ENCODE assay signal across 13 cellular contexts in the genomic region with DNA sequence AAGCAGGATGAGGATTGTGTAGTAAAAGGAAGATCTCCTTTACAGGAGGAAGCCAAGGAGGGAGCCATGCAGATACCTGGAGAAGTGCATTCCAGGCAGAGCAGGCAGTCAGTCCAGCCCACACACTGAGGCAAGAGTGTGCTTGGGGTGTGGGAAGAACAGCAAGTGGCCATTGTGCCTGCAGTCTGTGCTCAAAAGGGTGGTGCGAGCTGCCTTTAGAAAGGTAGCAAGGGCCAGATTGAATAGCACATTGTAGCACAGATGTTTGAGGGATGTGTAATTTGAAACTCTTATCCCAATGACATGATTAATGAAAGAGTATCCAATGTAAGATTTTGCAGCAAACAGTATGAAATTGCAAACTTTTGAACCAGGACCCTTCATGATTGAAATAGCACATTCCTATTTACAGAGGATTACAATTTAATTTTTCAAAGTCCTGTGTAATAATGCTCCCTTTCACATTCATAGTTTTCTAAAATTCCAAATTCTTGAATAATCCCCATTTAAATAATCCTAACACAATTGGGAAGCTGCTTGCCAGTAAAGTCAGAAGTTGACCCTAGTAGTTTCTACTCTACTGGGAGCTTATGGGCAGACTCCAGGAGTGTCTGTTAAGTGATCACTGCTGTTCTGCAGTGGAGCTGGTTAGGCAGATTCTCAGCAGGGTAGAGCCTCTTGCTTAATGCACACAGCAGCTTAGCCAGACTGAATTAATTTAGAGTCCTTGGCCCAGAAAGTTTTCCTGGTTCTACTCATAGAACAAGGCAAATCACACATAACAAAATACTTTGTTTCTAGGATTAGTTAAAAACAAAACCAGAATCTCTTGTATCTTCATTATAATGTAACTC.
DNase-seq lines count a peak whose midpoint lies in the region; ATAC-seq, FAIRE-seq and TF ChIP-seq lines count a peak whose summit lies in the region.
"Had no signal": no experiment of that assay in that cellular context is flagged by ENCODE, and none has a peak within 500 bp of the region (broad histone marks: within the 10 kb centered on the region; RNA-seq: fewer than 3 reads in every experiment).

No MANE protein-coding gene starts in this region.

- no peaks in the 10 kb centered on the region for H3K27me3 Mint-ChIP-seq in Caco-2 (ENCODE audit: insufficient read depth, unreplicated experiment)
- H3K27me3 Mint-ChIP-seq: activated CD4-positive, alpha-beta T cell treated with anti-CD3 and anti-CD28 coated beads, Interleukin-2, amount 10 ng/mL, durations not matched to agents 7 days and 5 days had no signal

- no peak overlapping the region for H2AFZ ChIP-seq in parathyroid adenoma

- POLR2A ChIA-PET in Caco-2 (lab: Charles Lee), result no interaction called here

- H3K27ac ChIP-seq in esophagus muscularis mucosa (replicated peaks in 1 of 4) (peak overlapping the region; percentile 3 to 48 (median 30)), parathyroid adenoma (peak overlapping the region; percentile 97), foreskin keratinocyte (no peak overlapping the region)
- H3K27ac ChIP-seq: heart left ventricle had no signal

- H3K36me3 ChIP-seq in NT2/D1 (ENCODE audit: insufficient read depth, insufficient read length, low read length), result no peaks in the 10 kb centered on the region
- peaks cover 0 to 15% (median 3%) of the 10 kb centered on the region in 4 donors for H3K36me3 ChIP-seq in esophagus muscularis mucosa
- H3K36me3 ChIP-seq in parathyroid adenoma (ENCODE audit: control insufficient read depth, insufficient read depth, low read length), result no peaks in the 10 kb centered on the region
- peaks cover 1% of the 10 kb centered on the region; the same call in 1 of the 2 replicates for H3K36me3 ChIP-seq in Caco-2 (ENCODE audit: control insufficient read depth, insufficient read depth, low read length)

- peak overlapping the region; percentile 37 for H3K4me2 ChIP-seq in parathyroid adenoma (ENCODE audit: low read length)

- no peak overlapping the region for H3K4me3 ChIP-seq in NT2/D1 (ENCODE audit: insufficient read length, low read depth)
- no peak overlapping the region for H3K4me3 ChIP-seq in esophagus muscularis mucosa
- no peak overlapping the region for H3K4me3 ChIP-seq in parathyroid adenoma (ENCODE audit: low read depth, low read length)
- H3K4me3 ChIP-seq in Caco-2 (ENCODE audit: low read depth, low read length), result no peak overlapping the region
- H3K4me3 ChIP-seq: heart left ventricle had no signal

- H3K4me1 ChIP-seq in NT2/D1 (ENCODE audit: insufficient read depth, insufficient read length) (peaks cover 4% of the 10 kb centered on the region), esophagus muscularis mucosa (peaks cover 5 to 15% (median 7%) of the 10 kb centered on the region in 4 donors), parathyroid adenoma (peaks cover 39% of the 10 kb centered on the region), Caco-2 (peaks cover 25% of the 10 kb centered on the region), foreskin keratinocyte (peaks cover 29% of the 10 kb centered on the region)

- CTCF ChIA-PET in Caco-2 (lab: Charles Lee), result no interaction called here

- no peak overlapping the region for H3K27ac Mint-ChIP-seq in Caco-2 (ENCODE audit: unreplicated experiment)
- H3K27ac Mint-ChIP-seq: activated CD4-positive, alpha-beta T cell treated with anti-CD3 and anti-CD28 coated beads, Interleukin-2, amount 10 ng/mL, durations not matched to agents 7 days and 5 days had no signal

- FAIRE-seq in GM12892 (lab: Jason Lieb, UNC), result peak; percentile 54

- in situ Hi-C loops in G401 (cut with HindIII; ENCODE audit: low sequenced_read_pairs), result no loop called here

- ATAC-seq in HG03280 (IDR thresholded peaks at IDR 0.05; ENCODE audit: unreplicated experiment) (no peak), foreskin keratinocyte (no peak)

- intact Hi-C loops in esophagus muscularis mucosa (cut with DNase I), result no loop called here
- intact Hi-C loops in Caco-2 (cut with micrococcal nuclease; ENCODE audit: unreplicated experiment), result no loop called here

- no peaks in the 10 kb centered on the region for H3K27me3 ChIP-seq in NT2/D1 (ENCODE audit: insufficient read depth, insufficient read length)
- no peaks in the 10 kb centered on the region for H3K27me3 ChIP-seq in esophagus muscularis mucosa
- no peaks in the 10 kb centered on the region for H3K27me3 ChIP-seq in parathyroid adenoma (ENCODE audit: control insufficient read depth, insufficient read depth, low read length)
- no peaks in the 10 kb centered on the region for H3K27me3 ChIP-seq in Caco-2 (replicated peaks; ENCODE audit: control insufficient read depth, insufficient read depth, low read length)
- no peaks in the 10 kb centered on the region for H3K27me3 ChIP-seq in foreskin keratinocyte
- H3K27me3 ChIP-seq: heart left ventricle had no signal

- BruUV-seq in Caco-2 (replicated peaks; lab: Mats Ljungman, UMichigan), result no TSS peak

- H3K36me3 Mint-ChIP-seq in Caco-2 (ENCODE audit: insufficient read depth, unreplicated experiment), result peaks cover 32% of the 10 kb centered on the region

- DNase-seq in GM12892 (ENCODE audit: insufficient read length) (no peak), NT2/D1 (ENCODE audit: low read depth, low spot score) (peak; percentile 69), esophagus muscularis mucosa (ENCODE audit: extremely low spot score) (no peak), Caco-2 (no peak), foreskin keratinocyte (no peak), G401 (ENCODE audit: low spot score) (no peak)
- DNase-seq: activated CD4-positive, alpha-beta T cell treated with anti-CD3 and anti-CD28 coated beads, Interleukin-2, amount 10 ng/mL, durations not matched to agents 7 days and 5 days; activated naive CD4-positive, alpha-beta T cell treated with Interleukin-2 at 50 U/mL for 16 hours; cortex of kidney; heart left ventricle; NCI-H748 treated with DMSO at 0.1 percent for 48 hours had no signal

- H3K9ac ChIP-seq in NT2/D1 (ENCODE audit: insufficient read length, low read depth) (no peak overlapping the region), parathyroid adenoma (no peak overlapping the region)

- WGBS in esophagus muscularis mucosa, result 42% methylated on average over 1 of the region's 1 CpG

- TF ChIP-seq EP300 in esophagus muscularis mucosa (IDR thresholded peaks at IDR 0.05), result no peak

- H3K9me3 Mint-ChIP-seq in Caco-2 (ENCODE audit: unreplicated experiment), result no peaks in the 10 kb centered on the region
- H3K9me3 Mint-ChIP-seq: activated CD4-positive, alpha-beta T cell treated with anti-CD3 and anti-CD28 coated beads, Interleukin-2, amount 10 ng/mL, durations not matched to agents 7 days and 5 days had no signal

- H3K79me2 ChIP-seq in parathyroid adenoma, result peaks cover 24% of the 10 kb centered on the region

- TF ChIP-seq CTCF in esophagus muscularis mucosa (IDR thresholded peaks at IDR 0.05), result no peak
- TF ChIP-seq CTCF in parathyroid adenoma (IDR thresholded peaks at IDR 0.05), result no peak
- TF ChIP-seq CTCF in Caco-2 (IDR thresholded peaks at IDR 0.05; ENCODE audit: insufficient read depth in 1 of 2, low read depth in 1 of 2, low read length in 1 of 2, severe bottlenecking in 1 of 2, unreplicated experiment in 1 of 2), result no peak
- TF ChIP-seq CTCF in foreskin keratinocyte (conservative IDR thresholded peaks at IDR 0.05), result no peak

- H3K4me1 Mint-ChIP-seq in Caco-2 (ENCODE audit: low read depth, unreplicated experiment), result peaks cover 34% of the 10 kb centered on the region

- no peak for TF ChIP-seq POLR2A in GM12892 (IDR thresholded peaks at IDR 0.05; ENCODE audit: low read depth, low read length)
- no peak for TF ChIP-seq POLR2A in esophagus muscularis mucosa (IDR thresholded peaks at IDR 0.05; ENCODE audit: low read depth)

- H3K4me3 Mint-ChIP-seq in Caco-2 (ENCODE audit: unreplicated experiment), result no peak overlapping the region
- H3K4me3 Mint-ChIP-seq: activated CD4-positive, alpha-beta T cell treated with anti-CD3 and anti-CD28 coated beads, Interleukin-2, amount 10 ng/mL, durations not matched to agents 7 days and 5 days had no signal

- H3K9me3 ChIP-seq in NT2/D1 (ENCODE audit: insufficient read depth, low read length) (no peaks in the 10 kb centered on the region), esophagus muscularis mucosa (no peaks in the 10 kb centered on the region), parathyroid adenoma (ENCODE audit: control insufficient read depth, low read length) (no peaks in the 10 kb centered on the region), Caco-2 (no peaks in the 10 kb centered on the region)
- H3K9me3 ChIP-seq: heart left ventricle had no signal
